ENCODE assay signal across 13 cellular contexts in the genomic region with DNA sequence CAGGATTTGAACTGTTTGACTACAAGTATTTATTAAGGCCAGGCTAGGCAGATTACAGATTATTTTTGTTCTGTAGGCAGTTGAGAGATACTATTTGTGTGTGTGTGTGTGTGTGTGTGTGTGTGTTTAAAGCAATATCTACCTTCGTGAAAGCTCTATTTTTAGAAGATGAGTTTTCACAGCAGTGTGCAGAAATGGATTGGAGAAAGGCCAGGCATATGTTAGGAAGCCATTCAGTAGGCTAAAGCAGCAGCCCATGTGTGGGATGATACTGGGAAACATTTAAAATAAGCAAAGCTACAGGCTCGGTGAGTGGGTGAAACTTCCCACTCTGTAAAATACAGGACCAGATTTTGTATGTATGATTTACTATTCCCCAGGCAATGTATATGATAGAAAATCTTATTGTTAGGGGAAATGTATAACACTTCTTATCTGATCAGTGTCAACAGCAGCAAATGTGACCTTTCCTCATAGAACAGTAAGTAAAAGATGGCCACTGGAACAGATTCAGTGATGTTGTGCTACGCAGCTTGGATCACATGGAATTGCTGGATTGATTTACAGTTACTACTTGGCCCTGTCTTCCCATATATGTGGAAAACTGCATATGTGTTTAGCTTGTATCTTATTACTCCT.
"Had no signal": no experiment of that assay in that cellular context is flagged by ENCODE, and none has a peak within 500 bp of the region (broad histone marks: within the 10 kb centered on the region; RNA-seq: fewer than 3 reads in every experiment).

No MANE protein-coding gene starts in this region.

- H3K4me1 ChIP-seq: adrenal gland, testis, upper lobe of right lung had no signal

- H3K4me3 Mint-ChIP-seq: stimulated activated naive CD8-positive, alpha-beta T cell treated with anti-CD3 and anti-CD28 coated beads, Interleukin-15, Interleukin-2, amounts not matched to agents 100 ng/mL and 50 ng/mL, for 24 hours had no signal

- DNase-seq: activated CD4-positive, alpha-beta T cell treated with anti-CD3 and anti-CD28 coated beads, Interleukin-2, amount 50 U/mL, for 1 hour; activated naive CD4-positive, alpha-beta T cell treated with anti-CD3 and anti-CD28 coated beads, Interleukin-2, amount 50 U/mL, for 16 hours; adrenal gland; brain microvascular endothelial cell; head of caudate nucleus; sigmoid colon; stimulated activated CD4-positive, alpha-beta T cell treated with anti-CD3 and anti-CD28 coated beads, Interleukin-4, amount 100 ng/mL, for 1 hour; stimulated activated CD8-positive, alpha-beta memory T cell treated with anti-CD3 and anti-CD28 coated beads, Interleukin-4, amount 100 ng/mL, for 48 hours; testis; upper lobe of right lung had no signal

- H3K27ac Mint-ChIP-seq: progenitor cell of endocrine pancreas; stimulated activated naive CD8-positive, alpha-beta T cell treated with anti-CD3 and anti-CD28 coated beads, Interleukin-15, Interleukin-2, amounts not matched to agents 100 ng/mL and 50 ng/mL, for 24 hours had no signal

- H3K27me3 Mint-ChIP-seq: progenitor cell of endocrine pancreas; stimulated activated naive CD8-positive, alpha-beta T cell treated with anti-CD3 and anti-CD28 coated beads, Interleukin-15, Interleukin-2, amounts not matched to agents 100 ng/mL and 50 ng/mL, for 24 hours had no signal

- H3K27ac ChIP-seq: adrenal gland, brain microvascular endothelial cell, dorsolateral prefrontal cortex, sigmoid colon, testis, upper lobe of right lung had no signal

- H3K36me3 ChIP-seq: adrenal gland, brain microvascular endothelial cell, sigmoid colon, upper lobe of right lung had no signal

- H3K9me3 ChIP-seq: adrenal gland, sigmoid colon, testis, upper lobe of right lung had no signal

- H3K4me3 ChIP-seq: adrenal gland, dorsolateral prefrontal cortex, sigmoid colon, testis, upper lobe of right lung had no signal

- H3K27me3 ChIP-seq: adrenal gland, brain microvascular endothelial cell, dorsolateral prefrontal cortex, sigmoid colon, testis, upper lobe of right lung had no signal
